ENCODE assay signal across 23 cellular contexts in genomic region chr2:7927694-7928093, GRCh38.
DNase-seq lines count a peak whose midpoint lies in the region.
"Had no signal": no experiment of that assay in that cellular context is flagged by ENCODE, and none has a peak within 500 bp of the region (broad histone marks: within the 10 kb centered on the region; RNA-seq: fewer than 3 reads in every experiment).

No MANE protein-coding gene starts in this region.

- DNase-seq in AG20443 (ENCODE audit: low spot score) (peak; percentile 48), GM23248 (peak; percentile 74), adipocyte (ENCODE audit: low read depth) (peak; percentile 40), foreskin melanocyte (peak; percentile 3), AG08396 (ENCODE audit: low spot score) (no peak), NAMALWA (ENCODE audit: low spot score) (no peak), hippocampal formation (lab: John Stamatoyannopoulos, UW) (no peak), NCI-H1105 treated with DMSO at 0.1 percent for 48 hours (lab: John Stamatoyannopoulos, UW) (no peak)
- DNase-seq: BE2C; Caco-2; CD4-positive, CD25-positive, alpha-beta regulatory T cell; DMS79; GF-D8; GOT3; Karpas-422; NCI-H1105; NCI-H1930; NCI-H2107; NCI-H524 treated with DMSO at 0.1 percent for 48 hours; NCI-H774; SJCRH30; T-helper 17 cell had no signal

- no peak overlapping the region for H3K27ac ChIP-seq in GM23248
- H3K27ac ChIP-seq: SJCRH30 had no signal

- H2AFZ ChIP-seq in GM23248, result no peak overlapping the region

- H3K4me3 ChIP-seq in GM23248 (no peak overlapping the region), adipocyte (ENCODE audit: low read length) (no peak overlapping the region)
- H3K4me3 ChIP-seq: HAP-1, SJCRH30 had no signal

- WGBS in GM23248 (ENCODE audit: low coverage in 1 of 2, low lambda C conversion rate in 2 of 2, missing lambda C conversion rate in 2 of 2), 2 experiments, result 61 to 72% methylated on average over 2 of the region's 2 CpGs

- no peak overlapping the region for H3K4me2 ChIP-seq in GM23248 (ENCODE audit: unreplicated experiment)

- H3K9me2 ChIP-seq in GM23248 (ENCODE audit: insufficient read depth), result no peaks in the 10 kb centered on the region

- H3K9me3 ChIP-seq in GM23248 (ENCODE audit: low read depth) (no peaks in the 10 kb centered on the region), adipocyte (ENCODE audit: control insufficient read depth, low read length) (no peaks in the 10 kb centered on the region)
- H3K9me3 ChIP-seq: BE2C, Caco-2, HAP-1, SJCRH30 had no signal

- H3K9ac ChIP-seq in GM23248, result no peak overlapping the region
- H3K9ac ChIP-seq in adipocyte (ENCODE audit: low read length), result no peak overlapping the region

- peaks cover 17% of the 10 kb centered on the region; the same call in 1 of the 2 replicates for H3K4me1 ChIP-seq in GM23248 (ENCODE audit: insufficient read depth)
- H3K4me1 ChIP-seq in adipocyte (ENCODE audit: control insufficient read depth, insufficient read depth, low read length), result no peaks in the 10 kb centered on the region
- H3K4me1 ChIP-seq: BE2C, Caco-2, HAP-1, SJCRH30 had no signal

- no peaks in the 10 kb centered on the region for H4K20me1 ChIP-seq in GM23248 (ENCODE audit: insufficient read depth)

- 0 out of 2 replicates have a peak, but pooled peaks cover 5% of the 10 kb centered on the region for H3F3A ChIP-seq in GM23248 (ENCODE audit: insufficient read depth)

- H3K36me3 ChIP-seq in GM23248 (ENCODE audit: low read depth) (no peaks in the 10 kb centered on the region), adipocyte (ENCODE audit: control insufficient read depth, insufficient read depth, low read length, severe bottlenecking) (no peaks in the 10 kb centered on the region)
- H3K36me3 ChIP-seq: BE2C, HAP-1, SJCRH30 had no signal

- no peaks in the 10 kb centered on the region for H3K27me3 ChIP-seq in GM23248 (replicated peaks; ENCODE audit: insufficient read depth)
- H3K27me3 ChIP-seq in adipocyte (replicated peaks; ENCODE audit: control insufficient read depth, insufficient read depth, low read length), result no peaks in the 10 kb centered on the region
- H3K27me3 ChIP-seq: BE2C, SJCRH30 had no signal

- H3K79me2 ChIP-seq in GM23248 (ENCODE audit: insufficient read depth), result no peaks in the 10 kb centered on the region

- in situ Hi-C loops in GM23248 (cut with MboI), result no loop called here

Comparison
In these comparisons a context has a peak if more than half of its experiments do, and no peak if none do; other contexts are left out.
1. DNase-seq: peak in AG20443 (single experiment), GM23248 (single experiment), adipocyte (single experiment) and foreskin melanocyte (single experiment); none in AG08396 (single experiment), NAMALWA (single experiment), hippocampal formation (0 of 2) and NCI-H1105 treated with DMSO at 0.1 percent for 48 hours (single experiment).